ENCODE assay signal across 8 cellular contexts in genomic region chr14:67599698-67600561, GRCh38. TPM values are rescaled to one million over a fixed set of nuclear protein-coding genes. Genes with fewer than 3 reads are reported as not detected.
DNase-seq lines count a peak whose midpoint lies in the region; ATAC-seq and TF ChIP-seq lines count a peak whose summit lies in the region.

Gene PIGH, minus strand, starts transcription at chr14:67600268. Its CDS starts 65 bp downstream, at chr14:67600203.

- ATAC-seq in GM21737 (IDR thresholded peaks at IDR 0.05; ENCODE audit: unreplicated experiment) = peak; percentile 90
- ATAC-seq in natural killer cell treated with Interleukin-12 subunit alpha and Interleukin-12 subunit beta and Interleukin-15 and Interleukin-18, amount 100 ng/mL, for 72 hours = peak; percentile 100

- peak within 1 kb of the TSS; percentile 69 to 97 for H3K27ac Mint-ChIP-seq in natural killer cell treated with Interleukin-12 subunit alpha and Interleukin-12 subunit beta and Interleukin-15 and Interleukin-18, amount 100 ng/mL, for 72 hours
- peak within 1 kb of the TSS; percentile 96 for H3K27ac Mint-ChIP-seq in stimulated activated naive CD8-positive, alpha-beta T cell treated with anti-CD3 and anti-CD28 coated beads, Interleukin-15, Interleukin-2, amounts not matched to agents 100 ng/mL and 50 ng/mL, for 24 hours

- POLR2A ChIA-PET in RWPE1 (lab: Yijun Ruan, JAX; ENCODE audit: low non-redundant PET) = interaction anchor here (1.0 kb wide), 2 partner anchors 10 to 20 kb away, joined by 3 read pairs; partner anchors contain the start of gene ARG2

- CTCF ChIA-PET in RWPE1 (lab: Yijun Ruan, JAX) = interaction anchor here (0.6 to 1.8 kb wide), 13 partner anchors 10 to 168 kb away, joined by 3 to 14 read pairs (median 3); partner anchors contain the start of genes RDH11 and RDH12

- H3K27ac ChIP-seq in KOPT-K1 (ENCODE audit: low read depth, low read length, poor library complexity, severe bottlenecking) = peak within 1 kb of the TSS; percentile 61
- H3K27ac ChIP-seq in RWPE1 = peak within 1 kb of the TSS; percentile 79

- H3K36me3 ChIP-seq in KOPT-K1 (ENCODE audit: insufficient read depth, low read length) = 0 out of 2 replicates have a peak, but pooled peaks cover 12% of the 10 kb centered on the region

- peaks cover 4% of the 10 kb centered on the region for H3K9me3 Mint-ChIP-seq in natural killer cell treated with Interleukin-12 subunit alpha and Interleukin-12 subunit beta and Interleukin-15 and Interleukin-18, amount 100 ng/mL, for 72 hours
- H3K9me3 Mint-ChIP-seq in stimulated activated naive CD8-positive, alpha-beta T cell treated with anti-CD3 and anti-CD28 coated beads, Interleukin-15, Interleukin-2, amounts not matched to agents 100 ng/mL and 50 ng/mL, for 24 hours = no peaks in the 10 kb centered on the region

- no peaks in the 10 kb centered on the region for H3K36me3 Mint-ChIP-seq in natural killer cell treated with Interleukin-12 subunit alpha and Interleukin-12 subunit beta and Interleukin-15 and Interleukin-18, amount 100 ng/mL, for 72 hours
- peaks cover 6% of the 10 kb centered on the region for H3K36me3 Mint-ChIP-seq in stimulated activated naive CD8-positive, alpha-beta T cell treated with anti-CD3 and anti-CD28 coated beads, Interleukin-15, Interleukin-2, amounts not matched to agents 100 ng/mL and 50 ng/mL, for 24 hours (ENCODE audit: low read depth)

- H3K9me3 ChIP-seq in KOPT-K1 (ENCODE audit: insufficient read depth, low read length, poor library complexity, severe bottlenecking) = no peaks in the 10 kb centered on the region

- no peaks in the 10 kb centered on the region for H3K27me3 Mint-ChIP-seq in natural killer cell treated with Interleukin-12 subunit alpha and Interleukin-12 subunit beta and Interleukin-15 and Interleukin-18, amount 100 ng/mL, for 72 hours
- no peaks in the 10 kb centered on the region for H3K27me3 Mint-ChIP-seq in stimulated activated naive CD8-positive, alpha-beta T cell treated with anti-CD3 and anti-CD28 coated beads, Interleukin-15, Interleukin-2, amounts not matched to agents 100 ng/mL and 50 ng/mL, for 24 hours

- peak; percentile 65 for TF ChIP-seq CTCF in RWPE1 (conservative IDR thresholded peaks at IDR 0.05; ENCODE audit: low read depth)

- H3K4me3 Mint-ChIP-seq in natural killer cell treated with Interleukin-12 subunit alpha and Interleukin-12 subunit beta and Interleukin-15 and Interleukin-18, amount 100 ng/mL, for 72 hours = peak within 1 kb of the TSS; percentile 94
- peak within 1 kb of the TSS; percentile 97 for H3K4me3 Mint-ChIP-seq in stimulated activated naive CD8-positive, alpha-beta T cell treated with anti-CD3 and anti-CD28 coated beads, Interleukin-15, Interleukin-2, amounts not matched to agents 100 ng/mL and 50 ng/mL, for 24 hours

- peak; percentile 96 for DNase-seq in Daoy (ENCODE audit: low read depth)
- peak; percentile 86 for DNase-seq in RWPE1 (ENCODE audit: low spot score)
- DNase-seq in activated T-helper 9 cell treated with anti-CD3 and anti-CD28 coated beads, Interleukin-2, amount 50 U/mL, for 16 hours (ENCODE audit: low read depth) = peak; percentile 90
- DNase-seq in fibroblast of peridontal ligament (ENCODE audit: extremely low read depth) = peak; percentile 74
- DNase-seq in natural killer cell treated with Interleukin-12 subunit alpha and Interleukin-12 subunit beta and Interleukin-15 and Interleukin-18, amount 100 ng/mL, for 72 hours (ENCODE audit: low spot score) = peak; percentile 94

- H3K4me1 Mint-ChIP-seq in natural killer cell treated with Interleukin-12 subunit alpha and Interleukin-12 subunit beta and Interleukin-15 and Interleukin-18, amount 100 ng/mL, for 72 hours (ENCODE audit: low read depth in 2 of 2) = peaks cover 22 to 23% of the 10 kb centered on the region in 2 donors
- peaks cover 44% of the 10 kb centered on the region for H3K4me1 Mint-ChIP-seq in stimulated activated naive CD8-positive, alpha-beta T cell treated with anti-CD3 and anti-CD28 coated beads, Interleukin-15, Interleukin-2, amounts not matched to agents 100 ng/mL and 50 ng/mL, for 24 hours (ENCODE audit: low read depth)

RNA-seq across cellular contexts. Expression of gene PIGH, which starts in this region (rescaled TPM):
- 29.4 and 31.4 TPM in 2 replicates for total RNA-seq in Daoy (2014; rRNA removed; shearing (Covaris generic))
- total RNA-seq in natural killer cell treated with Interleukin-12 subunit alpha and Interleukin-12 subunit beta and Interleukin-15 and Interleukin-18, amount 100 ng/mL, for 72 hours = 10 to 100 TPM; 30.1 to 37.4 TPM

Comparison
In these comparisons a context has a peak if more than half of its experiments do, and no peak if none do; other contexts are left out.
1. Peak in every context shown above with its lines: DNase-seq, ATAC-seq and H3K27ac ChIP-seq.